Comparison of ENCODE assay signal across 8 cellular contexts in genomic region chr10:30687698-30688213, GRCh38. TPM values are rescaled to one million over a fixed set of nuclear protein-coding genes. Genes with fewer than 3 reads are reported as not detected.
DNase-seq lines count a peak whose midpoint lies in the region; TF ChIP-seq lines count a peak whose summit lies in the region.

No MANE protein-coding gene starts in this region.

- no peak overlapping the region for H2BK12ac ChIP-seq in trophoblast cell (ENCODE audit: low read length)

- no peak overlapping the region for H4K91ac ChIP-seq in trophoblast cell (ENCODE audit: low read depth, low read length)

- H3K4me1 ChIP-seq in Loucy (ENCODE audit: insufficient read depth, low read length, poor library complexity, severe bottlenecking) (peaks cover 7% of the 10 kb centered on the region), trophoblast cell (ENCODE audit: control insufficient read depth in 1 of 2, insufficient read depth in 2 of 2, low read length in 2 of 2) (no peaks in the 10 kb centered on the region)

- H2AFZ ChIP-seq in Loucy (ENCODE audit: low read length) (no peak overlapping the region), trophoblast cell (ENCODE audit: insufficient read depth, low read length, poor library complexity) (no peak overlapping the region)

- no peaks in the 10 kb centered on the region for H3F3A ChIP-seq in Loucy (ENCODE audit: low read depth)

- H3K36me3 Mint-ChIP-seq in type B pancreatic cell, result no peaks in the 10 kb centered on the region

- H3K4me1 Mint-ChIP-seq in type B pancreatic cell (ENCODE audit: unreplicated experiment), result peaks cover 5% of the 10 kb centered on the region

- no peak overlapping the region for H3K4ac ChIP-seq in trophoblast cell (ENCODE audit: low read depth, low read length)

- H2AK5ac ChIP-seq in trophoblast cell (ENCODE audit: low read length), result no peak overlapping the region

- H3K9ac ChIP-seq in Loucy (ENCODE audit: low read depth, low read length, poor library complexity, severe bottlenecking), result no peak overlapping the region
- H3K9ac ChIP-seq in SK-N-MC (ENCODE audit: insufficient read length), result no peak overlapping the region
- no peak overlapping the region for H3K9ac ChIP-seq in trophoblast cell (ENCODE audit: low read length)

- H3K23ac ChIP-seq in trophoblast cell (ENCODE audit: low read length), result no peak overlapping the region

- no peaks in the 10 kb centered on the region for H4K20me1 ChIP-seq in Loucy (ENCODE audit: insufficient read depth, low read length, poor library complexity, severe bottlenecking)

- no peaks in the 10 kb centered on the region for H3K9me2 ChIP-seq in Loucy (replicated peaks; ENCODE audit: low read depth, low read length)

- H3K27me3 ChIP-seq in Loucy (ENCODE audit: insufficient read depth, low read length, poor library complexity, severe bottlenecking), result peaks cover under 1% of the 10 kb centered on the region
- no peaks in the 10 kb centered on the region for H3K27me3 ChIP-seq in trophoblast cell (ENCODE audit: insufficient read depth, low read length)

- peak; percentile 97 for TF ChIP-seq CTCF in Loucy (conservative IDR thresholded peaks at IDR 0.05; ENCODE audit: low read length)
- peak; percentile 97 for TF ChIP-seq CTCF in type B pancreatic cell (conservative IDR thresholded peaks at IDR 0.05)

- no peaks in the 10 kb centered on the region for H3K9me3 Mint-ChIP-seq in type B pancreatic cell

- no peak overlapping the region for H3K4me3 ChIP-seq in Loucy (ENCODE audit: low read length, poor library complexity, severe bottlenecking)
- H3K4me3 ChIP-seq in SK-N-MC, result no peak overlapping the region
- no peak overlapping the region for H3K4me3 ChIP-seq in trophoblast cell (ENCODE audit: low read depth, low read length)

- H3K9me3 ChIP-seq in Loucy (ENCODE audit: insufficient read depth, low read depth, low read length), result no peaks in the 10 kb centered on the region
- H3K9me3 ChIP-seq in SK-N-MC (ENCODE audit: low read depth, low read length), result no peaks in the 10 kb centered on the region
- no peaks in the 10 kb centered on the region for H3K9me3 ChIP-seq in trophoblast cell (ENCODE audit: insufficient read depth, low read depth, low read length)

- H3K4me2 ChIP-seq in Loucy (ENCODE audit: low read depth, low read length, poor library complexity, severe bottlenecking) (no peak overlapping the region), trophoblast cell (ENCODE audit: low read length) (no peak overlapping the region)

- no peak overlapping the region for H2BK5ac ChIP-seq in trophoblast cell (ENCODE audit: low read depth, low read length, poor library complexity)

- peaks cover 21% of the 10 kb centered on the region for H3K27me3 Mint-ChIP-seq in type B pancreatic cell

- WGBS in trophoblast cell (ENCODE audit: extremely low coverage, insufficient coverage, insufficient read length), result no CpG with 5 or more reads among the region's 7 CpGs

- H3K36me3 ChIP-seq in Loucy (ENCODE audit: insufficient read depth, low read length), result no peaks in the 10 kb centered on the region
- no peaks in the 10 kb centered on the region for H3K36me3 ChIP-seq in SK-N-MC (ENCODE audit: insufficient read depth, low read length)
- H3K36me3 ChIP-seq in trophoblast cell (ENCODE audit: control insufficient read depth in 1 of 2, insufficient read depth in 2 of 2, low read length in 2 of 2), result peaks cover 0 to 1% of the 10 kb centered on the region in 2 experiments

- no peak overlapping the region for H3K27ac Mint-ChIP-seq in type B pancreatic cell

- no peak overlapping the region for H3K18ac ChIP-seq in trophoblast cell (ENCODE audit: low read length)

- H2BK120ac ChIP-seq in trophoblast cell (ENCODE audit: insufficient read depth, low read length, poor library complexity), result no peak overlapping the region

- H3K79me2 ChIP-seq in Loucy (ENCODE audit: insufficient read depth, low read length) (no peaks in the 10 kb centered on the region), trophoblast cell (ENCODE audit: control insufficient read depth, insufficient read depth, low read length, poor library complexity) (no peaks in the 10 kb centered on the region)

- no peak overlapping the region for H3K14ac ChIP-seq in trophoblast cell (ENCODE audit: low read length)

- peak; percentile 74 for DNase-seq in AG08396 (ENCODE audit: low spot score)
- peak; percentile 53 for DNase-seq in GM19238 (ENCODE audit: insufficient read length, low spot score)
- peak; percentile 18 for DNase-seq in SK-N-MC (ENCODE audit: low read depth, low spot score)
- DNase-seq in activated naive CD4-positive, alpha-beta T cell treated with Interleukin-2 at 50 U/mL for 16 hours, result peak; percentile 82
- DNase-seq in globus pallidus (ENCODE audit: low spot score), result peak; percentile 60
- DNase-seq in trophoblast cell, result peak; percentile 88 to 94
- DNase-seq in type B pancreatic cell (ENCODE audit: extremely low spot score, unreplicated experiment), result peak; percentile 88

- H3K79me1 ChIP-seq in trophoblast cell (ENCODE audit: low read length), result no peaks in the 10 kb centered on the region

- H3K4me3 Mint-ChIP-seq in type B pancreatic cell, result no peak overlapping the region

- no peak overlapping the region for H4K8ac ChIP-seq in trophoblast cell (ENCODE audit: low read depth, low read length)

- H4K12ac ChIP-seq in trophoblast cell (ENCODE audit: low read depth, low read length), result no peak overlapping the region

- H3K27ac ChIP-seq in SK-N-MC, result no peak overlapping the region
- no peak overlapping the region for H3K27ac ChIP-seq in trophoblast cell (ENCODE audit: low read depth, low read length)

RNA-seq across cellular contexts. Expression of gene LYZL2, which starts 58.2 kb away (rescaled TPM):
- polyA plus RNA-seq in trophoblast cell (2013), result not detected in 2 replicates
- total RNA-seq in type B pancreatic cell (ENCODE audit: low replicate concordance), result not detected in 2 replicates

Comparison
In these comparisons a context has a peak if more than half of its experiments do, and no peak if none do; other contexts are left out.
1. DNase-seq: peak in every context shown above with its lines; median percentile 91 in trophoblast cell; 88 in type B pancreatic cell; 82 in activated naive CD4-positive, alpha-beta T cell treated with Interleukin-2 at 50 U/mL for 16 hours; 74 in AG08396; 60 in globus pallidus; 53 in GM19238; 18 in SK-N-MC.